In genomic region chr12:127509066-127509778, GRCh38 we compare ENCODE assay signal across 17 cellular contexts.
DNase-seq lines count a peak whose midpoint lies in the region; ATAC-seq and TF ChIP-seq lines count a peak whose summit lies in the region.
"Had no signal": no experiment of that assay in that cellular context is flagged by ENCODE, and none has a peak within 500 bp of the region (broad histone marks: within the 10 kb centered on the region; RNA-seq: fewer than 3 reads in every experiment).

No MANE protein-coding gene starts in this region.

- ATAC-seq in PC-3: peak; percentile 58
- no peak for ATAC-seq in GM21381 (IDR thresholded peaks at IDR 0.05; ENCODE audit: unreplicated experiment)
- ATAC-seq in GM21526 (IDR thresholded peaks at IDR 0.05; ENCODE audit: low FRiP score, unreplicated experiment): no peak
- ATAC-seq in GM18858 (IDR thresholded peaks at IDR 0.05; ENCODE audit: unreplicated experiment): no peak
- ATAC-seq: effector memory CD8-positive, alpha-beta T cell had no signal

- H3K4me2 ChIP-seq in PC-3 (ENCODE audit: low read length) (no peak overlapping the region), osteoblast (ENCODE audit: insufficient read depth, low read length) (no peak overlapping the region)

- CTCF ChIA-PET in PC-3 (lab: Charles Lee): no interaction called here

- TF ChIP-seq CTCF in PC-3 (conservative IDR thresholded peaks at IDR 0.05; ENCODE audit: low read depth, low read length) (no peak), osteoblast (IDR thresholded peaks at IDR 0.05; ENCODE audit: extremely low read depth, low read depth, low read length) (no peak)

- POLR2A ChIA-PET in PC-3 (lab: Charles Lee; ENCODE audit: unreplicated experiment): no interaction called here

- H3K79me2 ChIP-seq in PC-3 (ENCODE audit: low read length) (no peaks in the 10 kb centered on the region), osteoblast (ENCODE audit: insufficient read depth, low read length) (no peaks in the 10 kb centered on the region)

- no peaks in the 10 kb centered on the region for H3K36me3 ChIP-seq in PC-3 (ENCODE audit: low read depth, low read length)
- no peaks in the 10 kb centered on the region for H3K36me3 ChIP-seq in osteoblast (ENCODE audit: insufficient read depth, low read length)
- H3K36me3 ChIP-seq: cardiac muscle cell had no signal

- no TSS peak for BruUV-seq in PC-3 (replicated peaks; lab: Mats Ljungman, UMichigan)

- H3K27ac ChIP-seq in PC-3 (ENCODE audit: low read length): peak overlapping the region; percentile 42
- H3K27ac ChIP-seq in osteoblast (ENCODE audit: low read depth, low read length): peak overlapping the region; percentile 1
- H3K27ac ChIP-seq: cardiac muscle cell had no signal

- H3K27me3 ChIP-seq in PC-3 (ENCODE audit: low read length) (no peaks in the 10 kb centered on the region), osteoblast (ENCODE audit: insufficient read depth, low read length) (no peaks in the 10 kb centered on the region)
- H3K27me3 ChIP-seq: cardiac muscle cell had no signal

- no peak overlapping the region for H3K9ac ChIP-seq in PC-3 (ENCODE audit: low read length)

- no peaks in the 10 kb centered on the region for H3K9me3 ChIP-seq in PC-3 (ENCODE audit: low read length)
- no peaks in the 10 kb centered on the region for H3K9me3 ChIP-seq in osteoblast (ENCODE audit: low read depth, low read length)

- intact Hi-C loops in PC-3 (cut with micrococcal nuclease): no loop called here

- H2AFZ ChIP-seq in PC-3 (ENCODE audit: low read length): no peak overlapping the region
- no peak overlapping the region for H2AFZ ChIP-seq in osteoblast (ENCODE audit: low read length)

- no peak overlapping the region for H3K4me3 ChIP-seq in PC-3 (ENCODE audit: low read length)
- no peak overlapping the region for H3K4me3 ChIP-seq in osteoblast (ENCODE audit: insufficient read depth, low read length)
- H3K4me3 ChIP-seq: cardiac muscle cell, lung had no signal

- H3K4me1 ChIP-seq in PC-3 (ENCODE audit: insufficient read depth, low read length): peaks cover 44% of the 10 kb centered on the region
- H3K4me1 ChIP-seq in osteoblast (ENCODE audit: insufficient read depth, low read length): peaks cover 6% of the 10 kb centered on the region

- DNase-seq in EL (peak; percentile 74), PC-3 (peak; percentile 76), dedifferentiated amniotic fluid mesenchymal stem cell (ENCODE audit: extremely low spot score) (peak; percentile 54), osteoblast (ENCODE audit: insufficient read length, low spot score, missing footprints) (peak; percentile 60), pons (ENCODE audit: low spot score) (no peak)
- DNase-seq: activated CD4-positive, CD25-positive, alpha-beta regulatory T cell treated with anti-CD3 and anti-CD28 coated beads, Interleukin-2, amount 50 U/mL, for 72 hours; effector memory CD8-positive, alpha-beta T cell; NCI-H2107; NCI-H748 treated with DMSO at 0.1 percent for 48 hours; nephron progenitor cell; retina; substantia nigra had no signal

- no peaks in the 10 kb centered on the region for H4K20me1 ChIP-seq in PC-3 (ENCODE audit: low read length)
- no peaks in the 10 kb centered on the region for H4K20me1 ChIP-seq in osteoblast (ENCODE audit: insufficient read depth, low read length)

- no peaks in the 10 kb centered on the region for H3F3A ChIP-seq in PC-3 (ENCODE audit: low read length, unreplicated experiment)

- H3K9me2 ChIP-seq in PC-3 (replicated peaks; ENCODE audit: low read length): no peaks in the 10 kb centered on the region
